ENCODE assay signal across 12 cellular contexts in genomic region chr9:137429974-137430722, GRCh38. TPM values are rescaled to one million over a fixed set of nuclear protein-coding genes. Genes with fewer than 3 reads are reported as not detected.
A peak's percentile ranks its signal among the peaks of the same experiment; 100 is the strongest.
DNase-seq lines count a peak whose midpoint lies in the region; ATAC-seq, FAIRE-seq and TF ChIP-seq lines count a peak whose summit lies in the region.
"Had no signal": no experiment of that assay in that cellular context is flagged by ENCODE, and none has a peak within 500 bp of the region (broad histone marks: within the 10 kb centered on the region; RNA-seq: fewer than 3 reads in every experiment).

No MANE protein-coding gene starts in this region.

- H3K27me3 Mint-ChIP-seq in activated naive CD8-positive, alpha-beta T cell treated with anti-CD3 and anti-CD28 coated beads, Interleukin-2, amount 10 ng/mL, durations not matched to agents 7 days and 5 days: peaks cover under 1% of the 10 kb centered on the region
- H3K27me3 Mint-ChIP-seq in activated naive CD8-positive, alpha-beta T cell treated with anti-CD3 and anti-CD28 coated beads for 36 hours: no peaks in the 10 kb centered on the region

- no peak for TF ChIP-seq CTCF in colonic mucosa (IDR thresholded peaks at IDR 0.05)

- H3K9me3 Mint-ChIP-seq in activated naive CD8-positive, alpha-beta T cell treated with anti-CD3 and anti-CD28 coated beads, Interleukin-2, amount 10 ng/mL, durations not matched to agents 7 days and 5 days: no peaks in the 10 kb centered on the region
- no peaks in the 10 kb centered on the region for H3K9me3 Mint-ChIP-seq in activated naive CD8-positive, alpha-beta T cell treated with anti-CD3 and anti-CD28 coated beads for 36 hours
- H3K9me3 Mint-ChIP-seq: activated naive CD4-positive, alpha-beta T cell treated with anti-CD3 and anti-CD28 coated beads, Interleukin-2, amount 50 U/mL, for 72 hours; HFFc6 had no signal

- no peak overlapping the region for H3K27ac ChIP-seq in colonic mucosa
- H3K27ac ChIP-seq: HL-60 had no signal

- H3K4me3 Mint-ChIP-seq in activated naive CD8-positive, alpha-beta T cell treated with anti-CD3 and anti-CD28 coated beads, Interleukin-2, amount 10 ng/mL, durations not matched to agents 7 days and 5 days: no peak overlapping the region
- no peak overlapping the region for H3K4me3 Mint-ChIP-seq in activated naive CD8-positive, alpha-beta T cell treated with anti-CD3 and anti-CD28 coated beads for 36 hours
- H3K4me3 Mint-ChIP-seq: HFFc6 had no signal

- no peak for FAIRE-seq in urothelium cell line (lab: Jason Lieb, UNC)

- H3K27me3 ChIP-seq in colonic mucosa: no peaks in the 10 kb centered on the region

- POLR2A ChIA-PET in activated naive CD8-positive, alpha-beta T cell treated with anti-CD3 and anti-CD28 coated beads, Interleukin-2, amount 10 ng/mL, durations not matched to agents 7 days and 5 days (lab: Charles Lee): no interaction called here

- H3K9ac ChIP-seq in colonic mucosa (ENCODE audit: low read depth in 2 of 2, low read length in 2 of 2): peak overlapping the region in 1 of 2 donors; percentile 2

- H3K36me3 ChIP-seq in colonic mucosa: no peaks in the 10 kb centered on the region

- DNase-seq in activated naive CD8-positive, alpha-beta T cell treated with anti-CD3 and anti-CD28 coated beads, Interleukin-2, amount 10 ng/mL, durations not matched to agents 7 days and 5 days: peak; percentile 34
- no peak for DNase-seq in activated naive CD8-positive, alpha-beta T cell treated with anti-CD3 and anti-CD28 coated beads for 36 hours
- DNase-seq in NCI-H2107 (lab: John Stamatoyannopoulos, UW) (peak; percentile 52), colonic mucosa (peak; percentile 68), urothelium cell line (ENCODE audit: low spot score) (peak; percentile 70), NK-92 (lab: John Stamatoyannopoulos, UW; ENCODE audit: unreplicated experiment) (no peak)
- no peak for DNase-seq in activated naive CD4-positive, alpha-beta T cell (lab: John Stamatoyannopoulos, UW)
- DNase-seq: HFFc6; NK-92 treated with Interleukin-12 subunit alpha and Interleukin-12 subunit beta, amount 100 ng/mL, for 24 hours had no signal

- no peak overlapping the region for H3K4me3 ChIP-seq in colonic mucosa

- H3K4me1 Mint-ChIP-seq in activated naive CD8-positive, alpha-beta T cell treated with anti-CD3 and anti-CD28 coated beads, Interleukin-2, amount 10 ng/mL, durations not matched to agents 7 days and 5 days: no peaks in the 10 kb centered on the region
- H3K4me1 Mint-ChIP-seq in activated naive CD8-positive, alpha-beta T cell treated with anti-CD3 and anti-CD28 coated beads for 36 hours: no peaks in the 10 kb centered on the region

- ATAC-seq in activated naive CD8-positive, alpha-beta T cell treated with anti-CD3 and anti-CD28 coated beads, Interleukin-2, amount 10 ng/mL, durations not matched to agents 7 days and 5 days (ENCODE audit: low read depth): no peak
- ATAC-seq in GM21423 (IDR thresholded peaks at IDR 0.05; ENCODE audit: unreplicated experiment): no peak
- ATAC-seq: activated naive CD4-positive, alpha-beta T cell treated with anti-CD3 and anti-CD28 coated beads, Interleukin-2, amount 50 U/mL, for 72 hours had no signal

- H3K4me1 ChIP-seq in colonic mucosa: no peaks in the 10 kb centered on the region

- H3K27ac Mint-ChIP-seq in activated naive CD8-positive, alpha-beta T cell treated with anti-CD3 and anti-CD28 coated beads, Interleukin-2, amount 10 ng/mL, durations not matched to agents 7 days and 5 days: no peak overlapping the region
- no peak overlapping the region for H3K27ac Mint-ChIP-seq in activated naive CD8-positive, alpha-beta T cell treated with anti-CD3 and anti-CD28 coated beads for 36 hours
- H3K27ac Mint-ChIP-seq: activated naive CD4-positive, alpha-beta T cell treated with anti-CD3 and anti-CD28 coated beads, Interleukin-2, amount 50 U/mL, for 72 hours; HFFc6 had no signal

- intact Hi-C loops in colonic mucosa (cut with DNase I): no loop called here

- H3K36me3 Mint-ChIP-seq in activated naive CD8-positive, alpha-beta T cell treated with anti-CD3 and anti-CD28 coated beads, Interleukin-2, amount 10 ng/mL, durations not matched to agents 7 days and 5 days: no peaks in the 10 kb centered on the region
- no peaks in the 10 kb centered on the region for H3K36me3 Mint-ChIP-seq in activated naive CD8-positive, alpha-beta T cell treated with anti-CD3 and anti-CD28 coated beads for 36 hours
- H3K36me3 Mint-ChIP-seq: activated naive CD4-positive, alpha-beta T cell treated with anti-CD3 and anti-CD28 coated beads, Interleukin-2, amount 50 U/mL, for 72 hours had no signal

- no peaks in the 10 kb centered on the region for H3K9me3 ChIP-seq in colonic mucosa

RNA-seq across cellular contexts. Expression of gene NOXA1, which starts 7.0 kb away (rescaled TPM):
- 1 to 10 TPM; 2.8 to 3.7 TPM for total RNA-seq in activated naive CD8-positive, alpha-beta T cell treated with anti-CD3 and anti-CD28 coated beads, Interleukin-2, amount 10 ng/mL, durations not matched to agents 7 days and 5 days
- total RNA-seq in activated naive CD8-positive, alpha-beta T cell treated with anti-CD3 and anti-CD28 coated beads for 36 hours: under 1 TPM; 0.66 to 0.76 TPM
- total RNA-seq in colonic mucosa: 10 to 100 TPM; 27.5 to 29.3 TPM

RNA-seq across cellular contexts. Expression of gene EXD3, which starts 7.2 kb away (rescaled TPM):
- 10 to 100 TPM; 23.4 to 24.7 TPM for total RNA-seq in activated naive CD8-positive, alpha-beta T cell treated with anti-CD3 and anti-CD28 coated beads, Interleukin-2, amount 10 ng/mL, durations not matched to agents 7 days and 5 days
- 1 to 10 TPM; 3.6 to 4.2 TPM for total RNA-seq in activated naive CD8-positive, alpha-beta T cell treated with anti-CD3 and anti-CD28 coated beads for 36 hours
- 10 to 100 TPM; 34.9 to 36.4 TPM for total RNA-seq in colonic mucosa

RNA-seq across cellular contexts. Expression of gene ENTPD8, which starts 11.0 kb away (rescaled TPM):
- not detected for total RNA-seq in activated naive CD8-positive, alpha-beta T cell treated with anti-CD3 and anti-CD28 coated beads, Interleukin-2, amount 10 ng/mL, durations not matched to agents 7 days and 5 days
- not detected for total RNA-seq in activated naive CD8-positive, alpha-beta T cell treated with anti-CD3 and anti-CD28 coated beads for 36 hours
- total RNA-seq in colonic mucosa: 10 to 100 TPM; 48.3 to 72.0 TPM
- total RNA-seq: activated naive CD4-positive, alpha-beta T cell treated with anti-CD3 and anti-CD28 coated beads, Interleukin-2, amount 50 U/mL, for 72 hours; HFFc6 had no signal

RNA-seq across cellular contexts. Expression of gene NSMF, which starts 29.0 kb away (rescaled TPM):
- total RNA-seq in activated naive CD8-positive, alpha-beta T cell treated with anti-CD3 and anti-CD28 coated beads, Interleukin-2, amount 10 ng/mL, durations not matched to agents 7 days and 5 days: 10 to 100 TPM; 54.3 to 58.4 TPM
- 10 to 100 TPM; 74.1 to 74.6 TPM for total RNA-seq in activated naive CD8-positive, alpha-beta T cell treated with anti-CD3 and anti-CD28 coated beads for 36 hours
- 10 to 100 TPM; 33.7 to 47.8 TPM for total RNA-seq in colonic mucosa

Comparison
In these comparisons a context has a peak if more than half of its experiments do, and no peak if none do; other contexts are left out.
1. DNase-seq: peak in activated naive CD8-positive, alpha-beta T cell treated with anti-CD3 and anti-CD28 coated beads, Interleukin-2, amount 10 ng/mL, durations not matched to agents 7 days and 5 days (single experiment), NCI-H2107 (single experiment), colonic mucosa (single experiment) and urothelium cell line (single experiment); none in activated naive CD8-positive, alpha-beta T cell treated with anti-CD3 and anti-CD28 coated beads for 36 hours (single experiment), NK-92 (single experiment) and activated naive CD4-positive, alpha-beta T cell (0 of 4).
2. RNA of gene EXD3, which starts 7.2 kb away (total RNA-seq): 34.9 to 36.4 TPM in colonic mucosa and 23.4 to 24.7 TPM in activated naive CD8-positive, alpha-beta T cell treated with anti-CD3 and anti-CD28 coated beads, Interleukin-2, amount 10 ng/mL, durations not matched to agents 7 days and 5 days; 3.6 to 4.2 TPM in activated naive CD8-positive, alpha-beta T cell treated with anti-CD3 and anti-CD28 coated beads for 36 hours; every median in the first group is over 4 times any median in the second.
3. RNA of gene NOXA1, which starts 7.0 kb away (total RNA-seq): 27.5 to 29.3 TPM in colonic mucosa; 2.8 to 3.7 TPM in activated naive CD8-positive, alpha-beta T cell treated with anti-CD3 and anti-CD28 coated beads, Interleukin-2, amount 10 ng/mL, durations not matched to agents 7 days and 5 days and 0.66 to 0.76 TPM in activated naive CD8-positive, alpha-beta T cell treated with anti-CD3 and anti-CD28 coated beads for 36 hours; every median in the first group is over 4 times any median in the second.
4. RNA of gene ENTPD8, which starts 11.0 kb away (total RNA-seq): 48.3 to 72.0 TPM in colonic mucosa; not detected in activated naive CD8-positive, alpha-beta T cell treated with anti-CD3 and anti-CD28 coated beads, Interleukin-2, amount 10 ng/mL, durations not matched to agents 7 days and 5 days and not detected in activated naive CD8-positive, alpha-beta T cell treated with anti-CD3 and anti-CD28 coated beads for 36 hours; every median in the first group is over 10 times any median in the second.